11 cellular contexts compared by ENCODE assay signal in genomic region chr16:17408955-17409441, GRCh38.
DNase-seq lines count a peak whose midpoint lies in the region; ATAC-seq and TF ChIP-seq lines count a peak whose summit lies in the region.
"Had no signal": no experiment of that assay in that cellular context is flagged by ENCODE, and none has a peak within 500 bp of the region (broad histone marks: within the 10 kb centered on the region; RNA-seq: fewer than 3 reads in every experiment).

No MANE protein-coding gene starts in this region.

- no peaks in the 10 kb centered on the region for H3K27me3 ChIP-seq in spleen (replicated peaks in 1 of 7)

- peak; percentile 61 for ATAC-seq in GM18858 (IDR thresholded peaks at IDR 0.05; ENCODE audit: unreplicated experiment)
- peak; percentile 64 for ATAC-seq in GM21786 (IDR thresholded peaks at IDR 0.05; ENCODE audit: unreplicated experiment)
- no peak for ATAC-seq in HG02678 (IDR thresholded peaks at IDR 0.05; ENCODE audit: unreplicated experiment)
- ATAC-seq: naive thymus-derived CD4-positive, alpha-beta T cell had no signal

- peak overlapping the region in 6 of 8 donors; percentile 16 to 72 (median 64) for H3K27ac ChIP-seq in spleen

- H3K4me1 ChIP-seq in spleen: peaks cover 0 to 85% (median 19%) of the 10 kb centered on the region in 6 donors

- intact Hi-C loops in spleen (cut with DNase I; ENCODE audit: low total_unique reads): no loop called here

- DNase-seq in NOMO-1 (lab: John Stamatoyannopoulos, UW; ENCODE audit: unreplicated experiment in 2 of 2) (peak; percentile 40 to 70), spleen (no peak), activated T-cell treated with anti-CD3 and anti-CD28 coated beads for 4 hours (no peak), NCI-H82 (lab: John Stamatoyannopoulos, UW) (no peak)
- DNase-seq: naive thymus-derived CD4-positive, alpha-beta T cell; NK-92 treated with Interleukin-12 subunit alpha and Interleukin-12 subunit beta, amount 100 ng/mL, for 24 hours; T1000 had no signal

- peak in 1 of 3 donors; percentile 19 for TF ChIP-seq POLR2A in spleen (IDR thresholded peaks at IDR 0.05)

- no peaks in the 10 kb centered on the region for H3K36me3 ChIP-seq in spleen

- peaks cover 0 to 3% (median 0%) of the 10 kb centered on the region in 8 donors for H3K9me3 ChIP-seq in spleen

- no peak overlapping the region for H3K4me3 ChIP-seq in spleen
- H3K4me3 ChIP-seq: smooth muscle cell had no signal

- WGBS in spleen, 5 donors: 51 to 67% (median 56%) methylated on average over 7 of the region's 7 CpGs

- TF ChIP-seq CTCF in spleen (IDR thresholded peaks at IDR 0.05 in 8 of 11, conservative IDR thresholded peaks at IDR 0.05 in 3 of 11): no peak

Comparison
In these comparisons a context has a peak if more than half of its experiments do, and no peak if none do; other contexts are left out.
1. DNase-seq: peak in NOMO-1 (2 of 2); none in spleen (single experiment), activated T-cell treated with anti-CD3 and anti-CD28 coated beads for 4 hours (single experiment) and NCI-H82 (single experiment).